35 cellular contexts compared by ENCODE assay signal in the genomic region with DNA sequence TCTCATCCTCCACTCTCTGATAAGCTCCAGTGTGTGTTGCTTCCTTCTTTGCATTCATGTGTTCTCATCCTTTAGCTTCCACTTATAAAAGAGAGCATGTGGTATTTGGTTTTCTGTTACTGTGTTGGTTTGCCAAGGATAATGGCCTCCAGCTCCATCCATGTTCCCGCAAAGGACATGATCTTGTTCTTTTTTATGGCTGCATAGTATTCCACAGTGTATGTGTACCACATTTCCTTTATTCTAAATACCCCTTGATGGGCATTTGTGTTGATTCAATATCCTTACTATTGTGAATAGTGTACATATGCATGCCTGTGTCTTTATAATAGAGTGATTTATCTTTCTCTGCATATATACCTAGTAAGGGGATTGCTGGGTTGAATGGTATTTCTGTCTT.
"Had no signal": no experiment of that assay in that cellular context is flagged by ENCODE, and none has a peak within 500 bp of the region (broad histone marks: within the 10 kb centered on the region; RNA-seq: fewer than 3 reads in every experiment).

No MANE protein-coding gene starts in this region.

- H3K9me3 ChIP-seq: MG63 had no signal

- H3K9ac ChIP-seq: KMS-11 had no signal

- H3K27ac ChIP-seq: KMS-11 had no signal

- DNase-seq: Karpas-422, Kasumi-1, MG63, MM.1S, MV-4-11, NCI-H1048, NCI-H1092, NCI-H1092 treated with DMSO at 0.1 percent for 48 hours, NCI-H1105, NCI-H1105 treated with DMSO at 0.1 percent for 48 hours, NCI-H1417, NCI-H1417 treated with DMSO at 0.1 percent for 48 hours, NCI-H1436, NCI-H1436 treated with DMSO at 0.1 percent for 48 hours, NCI-H146, NCI-H1694, NCI-H1694 treated with DMSO at 0.1 percent for 48 hours, NCI-H187, NCI-H187 treated with DMSO at 0.1 percent for 48 hours, NCI-H1930, NCI-H2029, NCI-H2029 treated with DMSO at 0.1 percent for 48 hours, NCI-H2081, NCI-H2081 treated with DMSO at 0.1 percent for 48 hours, NCI-H2107, NCI-H2171, NCI-H2171 treated with DMSO at 0.1 percent for 48 hours, NCI-H2227 treated with DMSO at 0.1 percent for 48 hours, NCI-H226, NCI-H345, NCI-H446 treated with DMSO at 0.1 percent for 48 hours, NCI-H510A, NCI-H510A treated with DMSO at 0.1 percent for 48 hours, NCI-H524 had no signal

- H3K4me2 ChIP-seq: KMS-11 had no signal

- H3K36me3 ChIP-seq: MG63 had no signal

- H3K4me3 ChIP-seq: MG63 had no signal

- H3K27me3 ChIP-seq: MG63 had no signal
